ENCODE assay signal across 9 cellular contexts in genomic region chr2:47309952-47310800, GRCh38. TPM values are rescaled to one million over a fixed set of nuclear protein-coding genes. Genes with fewer than 3 reads are reported as not detected.
A peak's percentile ranks its signal among the peaks of the same experiment; 100 is the strongest.
DNase-seq lines count a peak whose midpoint lies in the region; ATAC-seq, FAIRE-seq and TF ChIP-seq lines count a peak whose summit lies in the region.
"Had no signal": no experiment of that assay in that cellular context is flagged by ENCODE, and none has a peak within 500 bp of the region (broad histone marks: within the 10 kb centered on the region; RNA-seq: fewer than 3 reads in every experiment).

No MANE protein-coding gene starts in this region.

- intact Hi-C loops in pancreas (cut with DNase I) (no loop called here), ovary (cut with DNase I) (no loop called here)

- TF ChIP-seq POLR2A in erythroblast (IDR thresholded peaks at IDR 0.05; ENCODE audit: low read length) (no peak), ovary (IDR thresholded peaks at IDR 0.05) (no peak)

- H3K36me3 ChIP-seq in pancreas (no peaks in the 10 kb centered on the region), WERI-Rb-1 (no peaks in the 10 kb centered on the region), ovary (no peaks in the 10 kb centered on the region)

- H3K4me3 Mint-ChIP-seq in naive thymus-derived CD8-positive, alpha-beta T cell: no peak overlapping the region

- TF ChIP-seq EP300 in ovary (IDR thresholded peaks at IDR 0.05): no peak

- peak; percentile 86 for ATAC-seq in GM18858 (IDR thresholded peaks at IDR 0.05; ENCODE audit: unreplicated experiment)
- ATAC-seq in HG02763 (IDR thresholded peaks at IDR 0.05; ENCODE audit: unreplicated experiment): peak; percentile 88
- ATAC-seq in pancreas: peak; percentile 21 to 62 (median 42)
- ATAC-seq in naive thymus-derived CD8-positive, alpha-beta T cell: no peak

- peaks cover 0 to 13% (median 3%) of the 10 kb centered on the region in 3 donors for H3K4me1 ChIP-seq in pancreas
- no peaks in the 10 kb centered on the region for H3K4me1 ChIP-seq in ovary (ENCODE audit: insufficient read depth)

- H3K27me3 ChIP-seq in pancreas (no peaks in the 10 kb centered on the region), WERI-Rb-1 (ENCODE audit: insufficient read depth, low read depth, severe bottlenecking) (no peaks in the 10 kb centered on the region), ovary (no peaks in the 10 kb centered on the region)

- H3K36me3 Mint-ChIP-seq in naive thymus-derived CD8-positive, alpha-beta T cell: no peaks in the 10 kb centered on the region

- TF ChIP-seq CTCF in pancreas (IDR thresholded peaks at IDR 0.05) (no peak), WERI-Rb-1 (IDR thresholded peaks at IDR 0.05; ENCODE audit: low read depth, low read length) (no peak), ovary (IDR thresholded peaks at IDR 0.05) (no peak)

- POLR2A ChIA-PET in naive thymus-derived CD8-positive, alpha-beta T cell (lab: Charles Lee): no interaction called here

- H3K27ac ChIP-seq in pancreas (peak overlapping the region; percentile 50 to 77 (median 62)), WERI-Rb-1 (no peak overlapping the region), ovary (no peak overlapping the region)

- H3K4me3 ChIP-seq in pancreas (no peak overlapping the region), WERI-Rb-1 (ENCODE audit: low read depth, low read length) (no peak overlapping the region), ovary (no peak overlapping the region)

- no peak for FAIRE-seq in pancreas (lab: Jason Lieb, UNC)

- H3K27ac Mint-ChIP-seq in naive thymus-derived CD8-positive, alpha-beta T cell: peak overlapping the region in 2 of 10 donors; percentile 16 to 66

- no peaks in the 10 kb centered on the region for H3K9me3 ChIP-seq in pancreas
- H3K9me3 ChIP-seq in WERI-Rb-1 (ENCODE audit: severe bottlenecking): no peaks in the 10 kb centered on the region
- H3K9me3 ChIP-seq in ovary: no peaks in the 10 kb centered on the region

- no peaks in the 10 kb centered on the region for H3K9me3 Mint-ChIP-seq in naive thymus-derived CD8-positive, alpha-beta T cell

- peaks cover 0 to 20% (median under 1%) of the 10 kb centered on the region in 4 donors for H3K4me1 Mint-ChIP-seq in naive thymus-derived CD8-positive, alpha-beta T cell

- WGBS in pancreas, 2 donors: 59 to 62% methylated on average over 9 of the region's 9 CpGs
- WGBS in ovary, 3 donors: 68 to 75% (median 75%) methylated on average over 9 of the region's 9 CpGs

- DNase-seq in NCI-H2107 treated with DMSO at 0.1 percent for 48 hours (lab: John Stamatoyannopoulos, UW; ENCODE audit: unreplicated experiment) (peak; percentile 96), erythroblast (lab: John Stamatoyannopoulos, UW) (peak; percentile 54 to 65), pancreas (no peak), WERI-Rb-1 (no peak), ovary (no peak)
- no peak for DNase-seq in naive thymus-derived CD8-positive, alpha-beta T cell

- peaks cover 6 to 10% (median 9%) of the 10 kb centered on the region in 5 donors for H3K27me3 Mint-ChIP-seq in naive thymus-derived CD8-positive, alpha-beta T cell

RNA-seq across cellular contexts. Expression of gene EPCAM, which starts 58.9 kb away (rescaled TPM):
- total RNA-seq in pancreas (100 to 1,000 TPM in 3 of 6 donors, 10 to 100 TPM in 3; 72.3 to 184 (median 99.5) TPM), ovary (10 to 100 TPM in 3 of 7 donors, 1 to 10 TPM in 2, under 1 TPM in 2; 0.35 to 50.3 (median 7.5) TPM)
- polyA plus RNA-seq in pancreas (100 to 1,000 TPM in 1 of 2 donors, 10 to 100 TPM in 1; 98.8 to 180 TPM), ovary (1 to 10 TPM; 1.1 to 1.9 TPM)
- total RNA-seq in naive thymus-derived CD8-positive, alpha-beta T cell: not detected
- not detected for polyA plus RNA-seq in naive thymus-derived CD8-positive, alpha-beta T cell
- total RNA-seq: T-helper 2 cell treated with Interferon-gamma antibody and Interleukin-4, amounts not matched to agents 100 ng/mL and 5 ng/mL, for 36 hours had no signal

Comparison
In these comparisons a context has a peak if more than half of its experiments do, and no peak if none do; other contexts are left out.
1. ATAC-seq: peak in GM18858 (single experiment), HG02763 (single experiment) and pancreas (4 of 4); none in naive thymus-derived CD8-positive, alpha-beta T cell (0 of 2).
2. DNase-seq: peak in NCI-H2107 treated with DMSO at 0.1 percent for 48 hours (single experiment) and erythroblast (2 of 2); none in pancreas (0 of 6), naive thymus-derived CD8-positive, alpha-beta T cell (0 of 10), WERI-Rb-1 (single experiment) and ovary (0 of 5).
3. H3K27ac ChIP-seq: peak in pancreas (4 of 4); none in WERI-Rb-1 (single experiment) and ovary (0 of 2).